ENCODE assay signal across 23 cellular contexts in the genomic region with DNA sequence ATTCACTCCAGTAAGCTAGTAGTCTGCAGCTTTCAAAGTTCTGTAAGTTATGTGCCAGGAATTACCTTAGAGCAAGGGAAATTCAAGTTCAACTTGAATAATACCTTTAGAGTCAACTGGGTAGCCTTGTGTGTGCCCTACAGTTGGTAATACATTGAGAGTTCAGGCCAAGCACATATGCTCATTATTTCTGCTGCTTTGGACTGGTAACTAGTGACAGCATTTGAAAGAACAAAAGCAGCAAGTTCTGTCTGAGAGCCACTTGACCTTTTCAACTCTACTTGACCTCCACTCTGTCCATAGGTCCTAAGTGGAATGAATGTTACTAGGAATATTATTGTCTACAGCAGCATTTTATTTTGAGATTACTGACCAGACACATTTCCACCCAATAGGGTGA.
"Had no signal": no experiment of that assay in that cellular context is flagged by ENCODE, and none has a peak within 500 bp of the region (broad histone marks: within the 10 kb centered on the region; RNA-seq: fewer than 3 reads in every experiment).

No MANE protein-coding gene starts in this region.

- H3K27ac ChIP-seq: Peyer's patch, RWPE1, SJCRH30, VCaP had no signal

- H3K9me3 ChIP-seq: Peyer's patch, SJCRH30 had no signal

- DNase-seq: activated CD4-positive, alpha-beta memory T cell treated with anti-CD3 and anti-CD28 coated beads for 36 hours; activated CD4-positive, alpha-beta T cell treated with anti-CD3 and anti-CD28 coated beads, Interleukin-2, amount 10 ng/mL, durations not matched to agents 7 days and 5 days; activated CD4-positive, CD25-positive, alpha-beta regulatory T cell; activated CD8-positive, alpha-beta memory T cell treated with anti-CD3 and anti-CD28 coated beads for 24 hours; activated effector memory CD4-positive, alpha-beta T cell treated with anti-CD3 and anti-CD28 coated beads, Interleukin-2, amount 50 U/mL, for 16 hours; activated naive CD4-positive, alpha-beta T cell treated with Interleukin-2 at 50 U/mL for 16 hours; activated T-cell treated with anti-CD3 and anti-CD28 coated beads, Interleukin-2, amount 50 U/mL, for 4 hours; amygdala; KG1; NCI-H1048; NCI-H1694; NCI-H2029; NCI-H2107; NCI-H345; NCI-H524; NCI-H82; Peyer's patch; Right ventricle myocardium superior; T-helper 17 cell; T-helper 9 cell had no signal

- H3K4me3 ChIP-seq: Peyer's patch, SJCRH30 had no signal

- H3K36me3 ChIP-seq: Peyer's patch, SJCRH30 had no signal
